Comparison of ENCODE assay signal across 1 cellular context in genomic region chrX:73581002-73581628, GRCh38.
TF ChIP-seq lines count a peak whose summit lies in the region.

No MANE protein-coding gene starts in this region.

TF ChIP-seq in GM12878, 131 proteins besides CTCF, POLR2A, EP300 and RAD21 (continued from another document):
- no peak for TF ChIP-seq NFIC (IDR thresholded peaks at IDR 0.05; ENCODE audit: low read depth, low read length)
- TF ChIP-seq RUNX3 (IDR thresholded peaks at IDR 0.05; ENCODE audit: low read length), result peak; percentile 52; the same call in 1 of the 2 replicates
- TF ChIP-seq BCL3 (IDR thresholded peaks at IDR 0.05; ENCODE audit: borderline replicate concordance, insufficient read depth, low read depth, low read length, poor library complexity, severe bottlenecking), result no peak
- TF ChIP-seq LARP7 (IDR thresholded peaks at IDR 0.05), result no peak
- TF ChIP-seq RELB (IDR thresholded peaks at IDR 0.05; ENCODE audit: low read depth), result no peak
- TF ChIP-seq HCFC1 (IDR thresholded peaks at IDR 0.05; ENCODE audit: low read length), result no peak
